18 cellular contexts compared by ENCODE assay signal in genomic region chr12:53171725-53172329, GRCh38. TPM values are rescaled to one million over a fixed set of nuclear protein-coding genes. Genes with fewer than 3 reads are reported as not detected.
DNase-seq lines count a peak whose midpoint lies in the region; ATAC-seq and TF ChIP-seq lines count a peak whose summit lies in the region.
"Had no signal": no experiment of that assay in that cellular context is flagged by ENCODE, and none has a peak within 500 bp of the region (broad histone marks: within the 10 kb centered on the region; RNA-seq: fewer than 3 reads in every experiment).

No MANE protein-coding gene starts in this region.

- TF ChIP-seq EP300 in esophagus muscularis mucosa (IDR thresholded peaks at IDR 0.05): no peak
- TF ChIP-seq EP300 in sigmoid colon (IDR thresholded peaks at IDR 0.05): no peak

- H3K9me3 ChIP-seq in Panc1 (ENCODE audit: control insufficient read depth, insufficient read depth, low read depth, low read length): no peaks in the 10 kb centered on the region
- no peaks in the 10 kb centered on the region for H3K9me3 ChIP-seq in esophagus muscularis mucosa
- no peaks in the 10 kb centered on the region for H3K9me3 ChIP-seq in sigmoid colon
- H3K9me3 ChIP-seq: upper lobe of right lung had no signal

- H3K27ac ChIP-seq in Panc1 (ENCODE audit: low read length): 0 out of 2 replicates have a peak overlapping the region, but pooled peaks have one; percentile 3
- peak overlapping the region; percentile 39 to 69 (median 62) for H3K27ac ChIP-seq in esophagus muscularis mucosa (replicated peaks in 1 of 4)
- H3K27ac ChIP-seq in sigmoid colon: peak overlapping the region; percentile 60 to 74 (median 68)
- H3K27ac ChIP-seq: skin epidermis, upper lobe of right lung had no signal

- DNase-seq in NCI-H1105 treated with DMSO at 0.1 percent for 48 hours (lab: John Stamatoyannopoulos, UW) (peak; percentile 7), NCI-H1105 (lab: John Stamatoyannopoulos, UW) (no peak), Panc1 (ENCODE audit: low read depth, low spot score) (no peak), esophagus muscularis mucosa (ENCODE audit: extremely low spot score) (no peak), sigmoid colon (no peak), D341Med (ENCODE audit: low spot score) (no peak)
- no peak for DNase-seq in activated CD8-positive, alpha-beta memory T cell treated with anti-CD3 and anti-CD28 coated beads, Interleukin-2, amount 50 U/mL, for 4 hours
- DNase-seq in stimulated activated CD4-positive, alpha-beta T cell treated with anti-CD3 and anti-CD28 coated beads, Interleukin-4, amount 100 ng/mL, for 1 hour: no peak
- DNase-seq: ACHN; activated CD4-positive, alpha-beta T cell treated with anti-CD3 and anti-CD28 coated beads for 4 hours; activated gamma-delta T cell; DMS53; naive B cell; NK-92 treated with Interleukin-12 subunit alpha and Interleukin-12 subunit beta, amount 100 ng/mL, for 24 hours; SW 1271; upper lobe of right lung had no signal

- no peak for TF ChIP-seq CTCF in Panc1 (IDR thresholded peaks at IDR 0.05)
- no peak for TF ChIP-seq CTCF in esophagus muscularis mucosa (IDR thresholded peaks at IDR 0.05)
- no peak for TF ChIP-seq CTCF in sigmoid colon (IDR thresholded peaks at IDR 0.05)

- no peaks in the 10 kb centered on the region for H3K27me3 ChIP-seq in Panc1 (ENCODE audit: control insufficient read depth, insufficient read depth, low read length)
- H3K27me3 ChIP-seq in esophagus muscularis mucosa: no peaks in the 10 kb centered on the region
- no peaks in the 10 kb centered on the region for H3K27me3 ChIP-seq in sigmoid colon
- H3K27me3 ChIP-seq: upper lobe of right lung had no signal

- POLR2A ChIA-PET in Panc1 (lab: Charles Lee): no interaction called here

- no peak for ATAC-seq in Panc1
- ATAC-seq: GM23338, upper lobe of right lung had no signal

- no TSS peak for BruUV-seq in Panc1 (replicated peaks; lab: Mats Ljungman, UMichigan)

- H3K36me3 ChIP-seq in Panc1 (ENCODE audit: control insufficient read depth, insufficient read depth, low read length) (no peaks in the 10 kb centered on the region), esophagus muscularis mucosa (peaks cover 0 to 38% (median 30%) of the 10 kb centered on the region in 4 donors), sigmoid colon (peaks cover 0 to 11% (median 5%) of the 10 kb centered on the region in 4 donors)

- TF ChIP-seq POLR2A in esophagus muscularis mucosa (IDR thresholded peaks at IDR 0.05; ENCODE audit: low read depth) (no peak), sigmoid colon (IDR thresholded peaks at IDR 0.05) (no peak)

- H3K4me3 ChIP-seq in Panc1 (ENCODE audit: low read depth in 2 of 2, low read length in 2 of 2): no peak overlapping the region
- H3K4me3 ChIP-seq in esophagus muscularis mucosa: no peak overlapping the region
- peak overlapping the region in 1 of 4 donors; percentile 3 for H3K4me3 ChIP-seq in sigmoid colon
- H3K4me3 ChIP-seq: GM23338, skin epidermis, upper lobe of right lung had no signal

- CTCF ChIA-PET in Panc1 (lab: Charles Lee): interaction anchor here (1.2 kb wide), 1 partner anchor 13 kb away, joined by 3 read pairs; no protein-coding TSS in a partner anchor

- H3K4me1 ChIP-seq in Panc1 (ENCODE audit: control insufficient read depth, insufficient read depth, low read length): peaks cover 12% of the 10 kb centered on the region
- peaks cover 0 to 29% (median 22%) of the 10 kb centered on the region in 4 donors for H3K4me1 ChIP-seq in esophagus muscularis mucosa
- H3K4me1 ChIP-seq in sigmoid colon: peaks cover 0 to 22% (median 18%) of the 10 kb centered on the region in 4 donors
- H3K4me1 ChIP-seq: upper lobe of right lung had no signal

- intact Hi-C loops in Panc1 (cut with micrococcal nuclease; ENCODE audit: unreplicated experiment): no loop called here
- intact Hi-C loops in esophagus muscularis mucosa (cut with DNase I): no loop called here
- intact Hi-C loops in sigmoid colon (cut with DNase I): no loop called here

- 42% methylated on average over 10 of the region's 10 CpGs for WGBS in esophagus muscularis mucosa
- 41 to 69% methylated on average over 10 of the region's 10 CpGs for WGBS in sigmoid colon, 2 donors

- in situ Hi-C loops in Panc1 (cut with HindIII; ENCODE audit: low pct_unique_long_range_greater_than_20kb, low sequenced_read_pairs): no loop called here

RNA-seq across cellular contexts. Expression of gene ZNF740, which starts 8.7 kb away (rescaled TPM):
- total RNA-seq in Panc1 (2021; ENCODE audit: unreplicated experiment): 46.8 TPM
- 29.9 TPM for polyA plus RNA-seq in Panc1 (2012; ENCODE audit: insufficient read length)
- 10 to 100 TPM; 12.4 to 19.6 (median 15.3) TPM for total RNA-seq in esophagus muscularis mucosa
- total RNA-seq in sigmoid colon: 10 to 100 TPM; 10.3 to 16.6 (median 15.8) TPM
- 10 to 100 TPM in 1 of 3 donors, 1 to 10 TPM in 2; 2.3 to 12.0 (median 2.4) TPM for polyA plus RNA-seq in sigmoid colon

RNA-seq across cellular contexts. Expression of gene CSAD, which starts 8.9 kb away (rescaled TPM):
- total RNA-seq in Panc1 (2021; ENCODE audit: unreplicated experiment) (15.4 TPM), esophagus muscularis mucosa (10 to 100 TPM; 10.8 to 27.8 (median 15.0) TPM), sigmoid colon (10 to 100 TPM; 18.6 to 51.0 (median 26.0) TPM)
- polyA plus RNA-seq in Panc1 (2012; ENCODE audit: insufficient read length): 12.5 TPM
- 10 to 100 TPM in 1 of 3 donors, 1 to 10 TPM in 2; 1.2 to 25.8 (median 1.8) TPM for polyA plus RNA-seq in sigmoid colon

RNA-seq across cellular contexts. Expression of gene ITGB7, which starts 35.2 kb away (rescaled TPM):
- total RNA-seq in Panc1 (2021; ENCODE audit: unreplicated experiment) (0.98 TPM), esophagus muscularis mucosa (1 to 10 TPM; 1.1 to 1.8 (median 1.4) TPM), sigmoid colon (1 to 10 TPM in 3 of 4 donors, under 1 TPM in 1; 0.95 to 2.9 (median 1.3) TPM)
- polyA plus RNA-seq in Panc1 (2012; ENCODE audit: insufficient read length): not detected
- polyA plus RNA-seq in sigmoid colon: 10 to 100 TPM in 2 of 3 donors, 1 to 10 TPM in 1; 3.6 to 19.9 (median 13.5) TPM
- total RNA-seq: GM23338 had no signal

Comparison
In these comparisons a context has a peak if more than half of its experiments do, and no peak if none do; other contexts are left out.
1. H3K27ac ChIP-seq: peak in every context shown above with its lines; median percentile 68 in sigmoid colon; 62 in esophagus muscularis mucosa; 3 in Panc1.